ENCODE assay signal across 8 cellular contexts in genomic region chr9:112348257-112348992, GRCh38. TPM values are rescaled to one million over a fixed set of nuclear protein-coding genes. Genes with fewer than 3 reads are reported as not detected.
DNase-seq lines count a peak whose midpoint lies in the region; ATAC-seq, FAIRE-seq and TF ChIP-seq lines count a peak whose summit lies in the region.

No MANE protein-coding gene starts in this region.

- H3K4me3 ChIP-seq in A549 (peak overlapping the region; percentile 41), choroid plexus epithelial cell (ENCODE audit: low read depth, low read length) (peak overlapping the region; percentile 65)

- TF ChIP-seq EP300 in A549 (IDR thresholded peaks at IDR 0.05), result no peak

- H3K9me3 ChIP-seq in A549, result 0 out of 3 replicates have a peak, but pooled peaks cover 5% of the 10 kb centered on the region

- peak overlapping the region; percentile 68 for H3K4me2 ChIP-seq in A549

- 15% methylated on average over 19 of the region's 19 CpGs for WGBS in A549 (ENCODE audit: missing lambda C conversion rate)

- no peak for TF ChIP-seq CTCF in A549 (IDR thresholded peaks at IDR 0.05)
- TF ChIP-seq CTCF in choroid plexus epithelial cell (conservative IDR thresholded peaks at IDR 0.05; ENCODE audit: low read depth, low read length), result no peak
- no peak for TF ChIP-seq CTCF in GM13977 (IDR thresholded peaks at IDR 0.05; ENCODE audit: extremely low read depth, insufficient read depth, missing control alignments)

- in situ Hi-C loops in GM13977 (cut with MboI; ENCODE audit: low pct_unique_long_range_greater_than_20kb, low sequenced_read_pairs, unreplicated experiment), result no loop called here

- ATAC-seq in A549, result peak; percentile 92 to 96
- ATAC-seq in GM18502 (IDR thresholded peaks at IDR 0.05; ENCODE audit: poor library complexity, unreplicated experiment), result no peak

- no peak for FAIRE-seq in A549 (lab: Jason Lieb, UNC)

- H3K4me1 ChIP-seq in A549, result peaks cover 18% of the 10 kb centered on the region; the same call in 1 of the 3 replicates

- CTCF ChIA-PET in A549 (lab: Yijun Ruan, JAX), result interaction anchor here (0.8 to 2.1 kb wide), 5 partner anchors 10 to 235 kb away, joined by 3 to 10 read pairs (median 3); partner anchors contain the start of gene PTBP3

- peak; percentile 83 to 95 for DNase-seq in A549 (ENCODE audit: low read depth in 1 of 2, low spot score in 1 of 2)
- peak; percentile 63 for DNase-seq in HCEC 1CT
- peak; percentile 75 to 78 for DNase-seq in activated CD4-positive, alpha-beta T cell treated with anti-CD3 and anti-CD28 coated beads for 4 hours
- DNase-seq in choroid plexus epithelial cell (ENCODE audit: low read depth), result peak; percentile 86
- peak; percentile 87 for DNase-seq in left kidney (ENCODE audit: low read depth, low spot score)
- DNase-seq in stimulated activated CD4-positive, alpha-beta T cell treated with anti-CD3 and anti-CD28 coated beads, Interleukin-1b, Interleukin-23, amount 100 ng/mL, for 4 hours (ENCODE audit: low read depth in 2 of 2), result peak; percentile 67 to 68
- no peak for DNase-seq in GM13977 (ENCODE audit: low spot score)

- H3K27ac ChIP-seq in A549, result peak overlapping the region; percentile 67 to 85

- POLR2A ChIA-PET in A549 (lab: Yijun Ruan, JAX), result interaction anchor here (0.9 to 1.4 kb wide), 2 partner anchors 15 to 31 kb away, joined by 3 to 5 read pairs; partner anchors contain the start of gene PTBP3

- TF ChIP-seq RAD21 in A549 (conservative IDR thresholded peaks at IDR 0.05 in 1 of 2, IDR thresholded peaks at IDR 0.05 in 1 of 2), result no peak

- TF ChIP-seq POLR2A in A549 (IDR thresholded peaks at IDR 0.05; ENCODE audit: low read length), result peak; percentile 57

TF ChIP-seq in A549, 52 proteins besides CTCF, POLR2A, EP300 and RAD21:
- no peak for TF ChIP-seq HDAC2 (IDR thresholded peaks at IDR 0.05)
- TF ChIP-seq EHMT2 (IDR thresholded peaks at IDR 0.05; ENCODE audit: low read depth), result peak; percentile 80
- TF ChIP-seq FOSL2 (IDR thresholded peaks at IDR 0.05), result no peak
- peak; percentile 12; the same call in 1 of the 2 replicates for TF ChIP-seq FOSL2 (CRISPR knock-in tag; IDR thresholded peaks at IDR 0.05)
- TF ChIP-seq ATOH8 (CRISPR knock-in tag; IDR thresholded peaks at IDR 0.05; ENCODE audit: low read depth), result peak; percentile 79; the same call in 1 of the 2 replicates
- no peak for TF ChIP-seq CBX8 (IDR thresholded peaks at IDR 0.05)
- peak; percentile 59 for TF ChIP-seq USF2 (IDR thresholded peaks at IDR 0.05)
- peak; percentile 73; the same call in 1 of the 2 replicates for TF ChIP-seq EHF (CRISPR knock-in tag; IDR thresholded peaks at IDR 0.05)
- TF ChIP-seq MAFK (IDR thresholded peaks at IDR 0.05; ENCODE audit: partially characterized antibody), result no peak
- no peak for TF ChIP-seq SMC3 (IDR thresholded peaks at IDR 0.05)
- peak; percentile 85; the same call in 1 of the 2 replicates for TF ChIP-seq HOXB5 (CRISPR knock-in tag; IDR thresholded peaks at IDR 0.05)
- TF ChIP-seq CHD2 (IDR thresholded peaks at IDR 0.05; ENCODE audit: low read length, partially characterized antibody), result no peak
- TF ChIP-seq HOXB13 (CRISPR knock-in tag; IDR thresholded peaks at IDR 0.05; ENCODE audit: low read depth), result peak; percentile 95
- no peak for TF ChIP-seq JUNB (IDR thresholded peaks at IDR 0.05)
- TF ChIP-seq CHD4 (IDR thresholded peaks at IDR 0.05; ENCODE audit: borderline replicate concordance), result no peak
- TF ChIP-seq NPAS2 (CRISPR knock-in tag; IDR thresholded peaks at IDR 0.05; ENCODE audit: borderline replicate concordance), result no peak
- peak; percentile 61; the same call in 1 of the 2 replicates for TF ChIP-seq FOXS1 (CRISPR knock-in tag; IDR thresholded peaks at IDR 0.05)
- no peak for TF ChIP-seq RCOR1 (IDR thresholded peaks at IDR 0.05; ENCODE audit: low read depth, low read length)
- TF ChIP-seq POLR2AphosphoS2 (conservative IDR thresholded peaks at IDR 0.05; ENCODE audit: low read length), result no peak
- TF ChIP-seq JUN (IDR thresholded peaks at IDR 0.05), result peak in 1 of 2 experiments; percentile 42; a peak in 1 of 5 replicates
- peak; percentile 97 for TF ChIP-seq MAX (IDR thresholded peaks at IDR 0.05)
- TF ChIP-seq E2F6 (IDR thresholded peaks at IDR 0.05; ENCODE audit: borderline replicate concordance, low read depth), result peak; percentile 90
- no peak for TF ChIP-seq CEBPB (IDR thresholded peaks at IDR 0.05)
- TF ChIP-seq TP53 (CRISPR knock-in tag; IDR thresholded peaks at IDR 0.05), result 0 out of 2 replicates have a peak, but pooled peaks have one; percentile 27
- 0 out of 3 replicates have a peak, but pooled peaks have one; percentile 34 for TF ChIP-seq BCL3 (IDR thresholded peaks at IDR 0.05)
- TF ChIP-seq CBX2 (IDR thresholded peaks at IDR 0.05; ENCODE audit: borderline replicate concordance, low read depth), result no peak

RNA-seq across cellular contexts. Expression of gene PTBP3, which starts 15.0 kb away (rescaled TPM):
- polyA plus RNA-seq in A549 (2011; rRNA removed) (105 and 127 TPM in 2 replicates), A549 (2017; fragmentation: RNase III; extraction: RNeasy Plus Mini Kit Qiagen cat#74134 plus additional on column Dnase treatment) (40.0 to 55.7 TPM (median 49.9 TPM) in 3 replicates)
- polyA plus RNA-seq in A549 (2012; cell fraction: cytosol; rRNA removed), result 15.0 and 23.1 TPM in 2 replicates
- 19.0 and 21.9 TPM in 2 replicates for polyA plus RNA-seq in A549 (2012; cell fraction: nucleus; rRNA removed)
- polyA minus RNA-seq in A549 (2011; rRNA and poly(A)+ RNA removed), result 210 and 235 TPM in 2 replicates

RNA-seq across cellular contexts. Expression of gene HSDL2, which starts 31.5 kb away (rescaled TPM):
- polyA plus RNA-seq in A549 (2011; rRNA removed), result 45.3 and 47.7 TPM in 2 replicates
- polyA plus RNA-seq in A549 (2012; cell fraction: cytosol; rRNA removed), result 12.1 and 13.3 TPM in 2 replicates
- 4.7 and 5.3 TPM in 2 replicates for polyA plus RNA-seq in A549 (2012; cell fraction: nucleus; rRNA removed)
- polyA plus RNA-seq in A549 (2017; fragmentation: RNase III; extraction: RNeasy Plus Mini Kit Qiagen cat#74134 plus additional on column Dnase treatment), result 43.1 to 47.6 TPM (median 47.4 TPM) in 3 replicates
- polyA minus RNA-seq in A549 (2011; rRNA and poly(A)+ RNA removed), result 26.5 and 28.9 TPM in 2 replicates
